25 cellular contexts compared by ENCODE assay signal in genomic region chr13:30587231-30587630, GRCh38.
"Had no signal": no experiment of that assay in that cellular context is flagged by ENCODE, and none has a peak within 500 bp of the region (broad histone marks: within the 10 kb centered on the region; RNA-seq: fewer than 3 reads in every experiment).

No MANE protein-coding gene starts in this region.

- H3K4me1 ChIP-seq: colonic mucosa, esophagus muscularis mucosa, esophagus squamous epithelium, gastrocnemius medialis, gastroesophageal sphincter, heart left ventricle had no signal

- H3K36me3 ChIP-seq: colonic mucosa, esophagus muscularis mucosa, esophagus squamous epithelium, gastrocnemius medialis, gastroesophageal sphincter, heart left ventricle, heart right ventricle had no signal

- DNase-seq: colonic mucosa; cortex of kidney; dermis blood vessel endothelial cell; dorsolateral prefrontal cortex; effector CD4-positive, alpha-beta T cell; effector CD8-positive, alpha-beta T cell; effector memory CD4-positive, alpha-beta T cell; effector memory CD8-positive, alpha-beta T cell; endodermal cell; erythroblast; esophagus squamous epithelium; foreskin fibroblast; foreskin melanocyte; gastrocnemius medialis; glutamatergic neuron; head of caudate nucleus; heart left ventricle; heart right ventricle had no signal

- H3K4me3 ChIP-seq: colonic mucosa, coronary artery, dorsolateral prefrontal cortex, esophagus muscularis mucosa, esophagus squamous epithelium, gastrocnemius medialis, gastroesophageal sphincter, heart left ventricle, heart right ventricle, hepatocyte had no signal

- H3K9me3 ChIP-seq: colonic mucosa, esophagus muscularis mucosa, esophagus squamous epithelium, gastrocnemius medialis, gastroesophageal sphincter, heart left ventricle, heart right ventricle had no signal

- ATAC-seq: effector memory CD8-positive, alpha-beta T cell; esophagus mucosa; gastrocnemius medialis; gastroesophageal sphincter; heart left ventricle; heart right ventricle had no signal

- H3K79me2 ChIP-seq: hepatocyte had no signal

- H2AFZ ChIP-seq: hepatocyte had no signal

- H3K27ac ChIP-seq: colonic mucosa, coronary artery, dorsolateral prefrontal cortex, esophagus muscularis mucosa, esophagus squamous epithelium, gastrocnemius medialis, gastroesophageal sphincter, heart left ventricle, heart right ventricle, hepatocyte had no signal

- H3K27me3 ChIP-seq: colonic mucosa, dorsolateral prefrontal cortex, esophagus muscularis mucosa, esophagus squamous epithelium, gastrocnemius medialis, gastroesophageal sphincter, heart left ventricle, heart right ventricle, hepatocyte had no signal

- FAIRE-seq: colon, endothelial cell of umbilical vein had no signal

- H3K4me2 ChIP-seq: hepatocyte had no signal
